ENCODE assay signal across 22 cellular contexts in the genomic region with DNA sequence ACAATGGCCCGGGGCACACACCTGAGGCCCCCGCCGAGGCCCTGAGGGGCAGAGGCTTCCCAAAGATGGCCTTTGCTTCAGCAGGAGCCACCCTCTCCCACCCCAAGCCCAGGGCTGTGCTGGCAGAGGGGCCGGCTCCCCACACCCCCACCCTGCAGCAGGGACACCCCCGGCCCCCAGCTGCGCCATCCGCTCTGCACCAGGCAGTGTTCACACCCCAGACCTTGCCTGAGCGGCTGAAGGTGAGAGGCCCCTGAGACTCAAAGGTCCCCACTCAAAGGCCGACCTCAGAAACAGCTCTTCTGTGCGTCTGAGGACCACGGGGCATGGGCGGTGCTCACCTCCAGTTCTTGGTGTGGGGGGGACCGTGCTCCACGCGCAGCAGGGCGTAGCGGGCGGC.
"Had no signal": no experiment of that assay in that cellular context is flagged by ENCODE, and none has a peak within 500 bp of the region (broad histone marks: within the 10 kb centered on the region; RNA-seq: fewer than 3 reads in every experiment).

No MANE protein-coding gene starts in this region.

- ATAC-seq: effector memory CD8-positive, alpha-beta T cell; gastroesophageal sphincter; left ventricle myocardium superior; psoas muscle had no signal

- H3K4me3 Mint-ChIP-seq: dendritic cell treated with granulocyte-macrophage colony-stimulating factor and Interleukin-4, amounts not matched to agents 40 ng/mL and 50 ng/mL, for 4 days; effector memory CD8-positive, alpha-beta T cell; immature natural killer cell; naive B cell; nephron; stimulated activated naive CD8-positive, alpha-beta T cell treated with anti-CD3 and anti-CD28 coated beads, Interleukin-15, Interleukin-2, amounts not matched to agents 100 ng/mL and 50 ng/mL, for 24 hours had no signal

- H3K27ac Mint-ChIP-seq: dendritic cell treated with granulocyte-macrophage colony-stimulating factor and Interleukin-4, amounts not matched to agents 40 ng/mL and 50 ng/mL, for 4 days; effector memory CD8-positive, alpha-beta T cell; immature natural killer cell; nephron; stimulated activated naive CD8-positive, alpha-beta T cell treated with anti-CD3 and anti-CD28 coated beads, Interleukin-15, Interleukin-2, amounts not matched to agents 100 ng/mL and 50 ng/mL, for 24 hours had no signal

- H3K9me3 Mint-ChIP-seq: dendritic cell treated with granulocyte-macrophage colony-stimulating factor and Interleukin-4, amounts not matched to agents 40 ng/mL and 50 ng/mL, for 4 days; effector memory CD8-positive, alpha-beta T cell; immature natural killer cell; naive B cell; nephron; stimulated activated naive CD8-positive, alpha-beta T cell treated with anti-CD3 and anti-CD28 coated beads, Interleukin-15, Interleukin-2, amounts not matched to agents 100 ng/mL and 50 ng/mL, for 24 hours had no signal

- H3K27me3 Mint-ChIP-seq: dendritic cell treated with granulocyte-macrophage colony-stimulating factor and Interleukin-4, amounts not matched to agents 40 ng/mL and 50 ng/mL, for 4 days; effector memory CD8-positive, alpha-beta T cell; naive B cell; stimulated activated naive CD8-positive, alpha-beta T cell treated with anti-CD3 and anti-CD28 coated beads, Interleukin-15, Interleukin-2, amounts not matched to agents 100 ng/mL and 50 ng/mL, for 24 hours had no signal

- H3K27ac ChIP-seq: esophagus squamous epithelium, gastroesophageal sphincter, neutrophil, psoas muscle, sigmoid colon, thoracic aorta, transverse colon had no signal

- H3K27me3 ChIP-seq: esophagus squamous epithelium, gastroesophageal sphincter, neutrophil, sigmoid colon, transverse colon had no signal

- H3K4me1 Mint-ChIP-seq: immature natural killer cell, nephron had no signal

- H3K36me3 ChIP-seq: neutrophil, thoracic aorta had no signal

- H3K9me3 ChIP-seq: esophagus squamous epithelium, gastroesophageal sphincter, neutrophil, psoas muscle, sigmoid colon, thoracic aorta, transverse colon had no signal

- H3K4me1 ChIP-seq: esophagus squamous epithelium, gastroesophageal sphincter, psoas muscle, sigmoid colon, transverse colon had no signal

- H3K4me3 ChIP-seq: esophagus squamous epithelium, gastroesophageal sphincter, psoas muscle, sigmoid colon, skin epidermis, thoracic aorta, transverse colon had no signal

- DNase-seq: central memory CD4-positive, alpha-beta T cell; effector memory CD8-positive, alpha-beta T cell; esophagus squamous epithelium; foreskin fibroblast; glutamatergic neuron; immature natural killer cell; left ventricle myocardium superior; mesendoderm; naive B cell; psoas muscle; retina; sigmoid colon; stimulated activated CD4-positive, alpha-beta T cell treated with anti-CD3 and anti-CD28 coated beads, Interleukin-2, amount 100 ng/mL, for 24 hours; stimulated activated CD4-positive, alpha-beta T cell treated with anti-CD3 and anti-CD28 coated beads, Interleukin-4, amount 100 ng/mL, for 4 hours; transverse colon had no signal

- H3K36me3 Mint-ChIP-seq: immature natural killer cell had no signal
